ENCODE assay signal across 9 cellular contexts in genomic region chrX:73905749-73906374, GRCh38. TPM values are rescaled to one million over a fixed set of nuclear protein-coding genes. Genes with fewer than 3 reads are reported as not detected.
"Had no signal": no experiment of that assay in that cellular context is flagged by ENCODE, and none has a peak within 500 bp of the region (broad histone marks: within the 10 kb centered on the region; RNA-seq: fewer than 3 reads in every experiment).

No MANE protein-coding gene starts in this region.

RNA-seq across cellular contexts. Expression of gene XIST, which starts 53.3 kb away (rescaled TPM):
- total RNA-seq: activated naive CD4-positive, alpha-beta T cell treated with anti-CD3 and anti-CD28 coated beads for 36 hours; activated naive CD4-positive, alpha-beta T cell treated with anti-CD3 and anti-CD28 coated beads, Interleukin-2, amount 50 U/mL, for 72 hours; activated naive CD8-positive, alpha-beta T cell treated with anti-CD3 and anti-CD28 coated beads for 36 hours; activated naive CD8-positive, alpha-beta T cell treated with anti-CD3 and anti-CD28 coated beads, Interleukin-2, amount 10 ng/mL, durations not matched to agents 7 days and 5 days; activated T-helper 1 cell treated with anti-CD3 and anti-CD28 coated beads, Interleukin-12 subunit alpha, Interleukin-12 subunit beta, Interleukin-2, Interleukin-4 antibody, amounts not matched to agents 30 ng/mL and 10 ng/mL and 1 ng/mL, durations not matched to agents 14 hours and 24 hours and 36 hours; activated T-helper 2 cell treated with anti-CD3 and anti-CD28 coated beads, Interferon-gamma antibody, Interleukin-2, Interleukin-4, amounts not matched to agents 10 μg/mL and 5 μg/mL and 100 μg/mL, durations not matched to agents 14 hours and 24 hours and 36 hours; astrocyte; cardiac muscle cell; chondrocyte had no signal
